In the genomic region with DNA sequence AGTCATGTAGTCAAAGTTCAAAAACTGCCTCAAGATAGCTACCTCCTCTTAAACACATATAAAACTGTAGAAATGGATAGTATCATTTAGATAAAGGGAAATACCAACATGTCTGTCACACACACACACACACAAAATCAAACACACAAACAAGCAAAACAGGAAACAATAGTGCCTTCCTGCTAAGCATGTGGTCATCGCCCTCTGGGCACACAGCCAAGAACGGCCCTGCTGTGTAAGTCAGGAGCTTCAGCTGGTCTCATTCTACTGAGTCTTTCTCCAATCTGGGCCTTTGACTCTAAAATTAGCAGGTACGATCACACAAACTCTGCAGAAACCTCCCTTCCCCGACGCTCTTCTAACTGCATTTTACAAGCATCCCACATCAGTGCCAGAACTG, we compare ENCODE assay signal across 8 cellular contexts.
DNase-seq lines count a peak whose midpoint lies in the region; ATAC-seq lines count a peak whose summit lies in the region.

No MANE protein-coding gene starts in this region.

- H3K4me3 ChIP-seq in H7 (ENCODE audit: insufficient read depth, low read depth, low read length): no peak overlapping the region

- DNase-seq in DMS53 treated with DMSO at 0.1 percent for 48 hours (lab: John Stamatoyannopoulos, UW; ENCODE audit: unreplicated experiment) (peak; percentile 85), NCI-H2107 treated with DMSO at 0.1 percent for 48 hours (lab: John Stamatoyannopoulos, UW; ENCODE audit: unreplicated experiment) (peak; percentile 58), caudate nucleus (lab: John Stamatoyannopoulos, UW) (peak in 53 of 61 donors; percentile 12 to 93 (median 57)), lung microvascular endothelial cell (ENCODE audit: low read depth in 2 of 2) (peak; percentile 62 to 77), NCI-H187 treated with DMSO at 0.1 percent for 48 hours (lab: John Stamatoyannopoulos, UW) (no peak), H7 (no peak)
- DNase-seq in activated naive CD4-positive, alpha-beta T cell treated with Interleukin-2 at 50 U/mL for 16 hours: no peak

- H3K36me3 ChIP-seq in H7 (replicated peaks; ENCODE audit: control insufficient read depth, insufficient read depth, low read length): no peaks in the 10 kb centered on the region

- peak overlapping the region; percentile 32 for H3K27ac ChIP-seq in caudate nucleus (ENCODE audit: low read depth, low read length)

- no peak for ATAC-seq in GM21786 (IDR thresholded peaks at IDR 0.05; ENCODE audit: unreplicated experiment)

- no peaks in the 10 kb centered on the region for H3K27me3 ChIP-seq in H7 (ENCODE audit: control insufficient read depth, insufficient read depth, low read length)

Comparison
In these comparisons a context has a peak if more than half of its experiments do, and no peak if none do; other contexts are left out.
1. DNase-seq: peak in DMS53 treated with DMSO at 0.1 percent for 48 hours (single experiment), NCI-H2107 treated with DMSO at 0.1 percent for 48 hours (single experiment), caudate nucleus (53 of 61) and lung microvascular endothelial cell (2 of 2); none in activated naive CD4-positive, alpha-beta T cell treated with Interleukin-2 at 50 U/mL for 16 hours (single experiment), NCI-H187 treated with DMSO at 0.1 percent for 48 hours (single experiment) and H7 (single experiment).